ENCODE assay signal across 33 cellular contexts in the genomic region with DNA sequence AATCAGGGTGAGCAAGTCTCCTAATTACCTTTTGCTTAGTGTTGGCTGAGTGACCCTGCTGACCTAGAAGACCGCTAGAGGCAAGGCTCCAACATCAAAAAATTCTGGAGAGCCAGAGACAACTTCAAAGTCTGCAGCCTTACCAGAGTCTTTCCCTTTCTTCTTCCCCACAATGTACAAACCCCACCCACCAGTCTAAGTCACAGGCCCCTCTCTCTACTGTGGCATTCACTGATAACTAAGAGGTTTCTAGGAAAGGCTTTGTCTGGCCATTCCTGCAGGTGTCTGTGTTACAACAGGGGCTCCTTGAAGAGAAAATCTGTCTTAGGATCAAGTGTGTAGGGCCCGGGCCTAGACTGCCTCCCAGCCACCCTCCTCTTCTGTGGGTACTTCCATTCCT. TPM values are rescaled to one million over a fixed set of nuclear protein-coding genes. Genes with fewer than 3 reads are reported as not detected.
"Had no signal": no experiment of that assay in that cellular context is flagged by ENCODE, and none has a peak within 500 bp of the region (broad histone marks: within the 10 kb centered on the region; RNA-seq: fewer than 3 reads in every experiment).

No MANE protein-coding gene starts in this region.

- H3K27me3 ChIP-seq: ascending aorta, breast epithelium, cardiac muscle cell, colonic mucosa, esophagus squamous epithelium, gastroesophageal sphincter, heart right ventricle had no signal

- H3K4me1 Mint-ChIP-seq: activated naive CD4-positive, alpha-beta T cell treated with anti-CD3 and anti-CD28 coated beads, Interleukin-2, amount 10 ng/mL, durations not matched to agents 7 days and 5 days had no signal

- DNase-seq: activated CD4-positive, alpha-beta memory T cell treated with anti-CD3 and anti-CD28 coated beads, Interleukin-2, amount 10 ng/mL, durations not matched to agents 7 days and 5 days; activated CD4-positive, alpha-beta T cell treated with anti-CD3 and anti-CD28 coated beads for 4 hours; activated CD4-positive, alpha-beta T cell treated with anti-CD3 and anti-CD28 coated beads, Interleukin-2, amount 10 ng/mL, durations not matched to agents 7 days and 5 days; activated CD4-positive, alpha-beta T cell treated with anti-CD3 and anti-CD28 coated beads, Interleukin-2, amount 50 U/mL, for 4 hours; activated CD4-positive, CD25-positive, alpha-beta regulatory T cell; activated CD4-positive, CD25-positive, alpha-beta regulatory T cell treated with anti-CD3 and anti-CD28 coated beads, Interleukin-2, amount 50 U/mL, for 72 hours; activated CD8-positive, alpha-beta memory T cell treated with anti-CD3 and anti-CD28 coated beads, Interleukin-2, amount 50 U/mL, for 48 hours; activated gamma-delta T cell; activated naive CD4-positive, alpha-beta T cell; activated naive CD4-positive, alpha-beta T cell treated with anti-CD3 and anti-CD28 coated beads, Interleukin-2, amount 10 ng/mL, durations not matched to agents 7 days and 5 days; activated naive CD8-positive, alpha-beta T cell treated with anti-CD3 and anti-CD28 coated beads, Interleukin-2, amount 10 ng/mL, durations not matched to agents 7 days and 5 days; activated T-cell treated with anti-CD3 and anti-CD28 coated beads for 4 hours; activated T-cell treated with anti-CD3 and anti-CD28 coated beads, Interleukin-2, amount 50 U/mL, for 24 hours; activated T-cell treated with anti-CD3 and anti-CD28 coated beads, Interleukin-2, amount 50 U/mL, for 72 hours; central memory CD4-positive, alpha-beta T cell; cerebellar nuclear complex; colonic mucosa; effector CD8-positive, alpha-beta T cell; esophagus squamous epithelium; foreskin melanocyte; heart right ventricle; T-helper 1 cell; T-helper 17 cell; T1000 had no signal

- H3K36me3 Mint-ChIP-seq: activated naive CD4-positive, alpha-beta T cell treated with anti-CD3 and anti-CD28 coated beads, Interleukin-2, amount 10 ng/mL, durations not matched to agents 7 days and 5 days; activated naive CD4-positive, alpha-beta T cell treated with anti-CD3 and anti-CD28 coated beads, Interleukin-2, amount 50 U/mL, for 72 hours; activated naive CD8-positive, alpha-beta T cell treated with anti-CD3 and anti-CD28 coated beads, Interleukin-2, amount 10 ng/mL, durations not matched to agents 7 days and 5 days; brain had no signal

- H3K9me3 ChIP-seq: ascending aorta, breast epithelium, colonic mucosa, esophagus squamous epithelium, gastroesophageal sphincter, heart right ventricle had no signal

- H3K4me3 ChIP-seq: ascending aorta, breast epithelium, cardiac muscle cell, colonic mucosa, esophagus squamous epithelium, gastroesophageal sphincter, heart right ventricle had no signal

- H3K27me3 Mint-ChIP-seq: activated CD4-positive, alpha-beta memory T cell treated with anti-CD3 and anti-CD28 coated beads, Interleukin-2, amount 10 ng/mL, durations not matched to agents 7 days and 5 days; activated CD4-positive, alpha-beta T cell treated with anti-CD3 and anti-CD28 coated beads, Interleukin-2, amount 10 ng/mL, durations not matched to agents 7 days and 5 days; activated naive CD8-positive, alpha-beta T cell treated with anti-CD3 and anti-CD28 coated beads, Interleukin-2, amount 10 ng/mL, durations not matched to agents 7 days and 5 days; activated T-cell treated with anti-CD3 and anti-CD28 coated beads, Interleukin-2, amount 50 U/mL, for 24 hours; brain had no signal

- ATAC-seq: activated naive CD4-positive, alpha-beta T cell treated with anti-CD3 and anti-CD28 coated beads, Interleukin-2, amount 50 U/mL, for 72 hours; activated T-cell treated with anti-CD3 and anti-CD28 coated beads, Interleukin-2, amount 50 U/mL, for 72 hours; gastroesophageal sphincter; T-helper 17 cell had no signal

- H3K4me3 Mint-ChIP-seq: activated CD4-positive, alpha-beta memory T cell treated with anti-CD3 and anti-CD28 coated beads, Interleukin-2, amount 10 ng/mL, durations not matched to agents 7 days and 5 days; activated CD4-positive, alpha-beta T cell treated with anti-CD3 and anti-CD28 coated beads, Interleukin-2, amount 10 ng/mL, durations not matched to agents 7 days and 5 days; activated naive CD4-positive, alpha-beta T cell treated with anti-CD3 and anti-CD28 coated beads, Interleukin-2, amount 10 ng/mL, durations not matched to agents 7 days and 5 days; activated naive CD8-positive, alpha-beta T cell treated with anti-CD3 and anti-CD28 coated beads, Interleukin-2, amount 10 ng/mL, durations not matched to agents 7 days and 5 days; activated T-cell treated with anti-CD3 and anti-CD28 coated beads, Interleukin-2, amount 50 U/mL, for 24 hours; activated T-cell treated with anti-CD3 and anti-CD28 coated beads, Interleukin-2, amount 50 U/mL, for 72 hours; brain; T-helper 17 cell; T-helper 2 cell treated with Interferon-gamma antibody and Interleukin-4, amounts not matched to agents 5 μg/mL and 100 μg/mL, for 36 hours had no signal

- H3K27ac Mint-ChIP-seq: activated CD4-positive, alpha-beta memory T cell treated with anti-CD3 and anti-CD28 coated beads, Interleukin-2, amount 10 ng/mL, durations not matched to agents 7 days and 5 days; activated CD4-positive, alpha-beta T cell treated with anti-CD3 and anti-CD28 coated beads, Interleukin-2, amount 10 ng/mL, durations not matched to agents 7 days and 5 days; activated naive CD4-positive, alpha-beta T cell treated with anti-CD3 and anti-CD28 coated beads, Interleukin-2, amount 10 ng/mL, durations not matched to agents 7 days and 5 days; activated naive CD4-positive, alpha-beta T cell treated with anti-CD3 and anti-CD28 coated beads, Interleukin-2, amount 50 U/mL, for 72 hours; activated naive CD8-positive, alpha-beta T cell treated with anti-CD3 and anti-CD28 coated beads, Interleukin-2, amount 10 ng/mL, durations not matched to agents 7 days and 5 days; activated T-cell treated with anti-CD3 and anti-CD28 coated beads, Interleukin-2, amount 50 U/mL, for 24 hours; activated T-cell treated with anti-CD3 and anti-CD28 coated beads, Interleukin-2, amount 50 U/mL, for 72 hours; T-helper 17 cell; T-helper 2 cell treated with Interferon-gamma antibody and Interleukin-4, amounts not matched to agents 5 μg/mL and 100 μg/mL, for 36 hours had no signal

- H3K9me3 Mint-ChIP-seq: activated CD4-positive, alpha-beta memory T cell treated with anti-CD3 and anti-CD28 coated beads, Interleukin-2, amount 10 ng/mL, durations not matched to agents 7 days and 5 days; activated CD4-positive, alpha-beta T cell treated with anti-CD3 and anti-CD28 coated beads, Interleukin-2, amount 10 ng/mL, durations not matched to agents 7 days and 5 days; activated naive CD4-positive, alpha-beta T cell treated with anti-CD3 and anti-CD28 coated beads, Interleukin-2, amount 10 ng/mL, durations not matched to agents 7 days and 5 days; activated naive CD4-positive, alpha-beta T cell treated with anti-CD3 and anti-CD28 coated beads, Interleukin-2, amount 50 U/mL, for 72 hours; activated naive CD8-positive, alpha-beta T cell treated with anti-CD3 and anti-CD28 coated beads, Interleukin-2, amount 10 ng/mL, durations not matched to agents 7 days and 5 days; activated T-cell treated with anti-CD3 and anti-CD28 coated beads, Interleukin-2, amount 50 U/mL, for 24 hours; activated T-cell treated with anti-CD3 and anti-CD28 coated beads, Interleukin-2, amount 50 U/mL, for 72 hours; brain; T-helper 2 cell treated with Interferon-gamma antibody and Interleukin-4, amounts not matched to agents 5 μg/mL and 100 μg/mL, for 36 hours had no signal

- H3K36me3 ChIP-seq: ascending aorta, breast epithelium, cardiac muscle cell, colonic mucosa, esophagus squamous epithelium, gastroesophageal sphincter, heart right ventricle had no signal

- H3K4me1 ChIP-seq: ascending aorta, breast epithelium, colonic mucosa had no signal

- H3K27ac ChIP-seq: ascending aorta, breast epithelium, cardiac muscle cell, colonic mucosa, epithelial cell of prostate, esophagus squamous epithelium, gastroesophageal sphincter, heart right ventricle had no signal

RNA-seq across cellular contexts. Expression of a gene that starts 0.5 kb away (rescaled TPM):
- total RNA-seq: ascending aorta, breast epithelium, T-helper 17 cell had no signal
- polyA plus RNA-seq: endothelial cell of umbilical vein had no signal
